6 cellular contexts compared by ENCODE assay signal in genomic region chr14:24243336-24243836, GRCh38. TPM values are rescaled to one million over a fixed set of nuclear protein-coding genes. Genes with fewer than 3 reads are reported as not detected.
DNase-seq lines count a peak whose midpoint lies in the region; ATAC-seq and TF ChIP-seq lines count a peak whose summit lies in the region.

No MANE protein-coding gene starts in this region.

- peak overlapping the region; percentile 92 for H3K27ac ChIP-seq in PC-3 (ENCODE audit: low read length)
- peak overlapping the region; percentile 89 to 99 (median 94) for H3K27ac ChIP-seq in gastroesophageal sphincter
- peak overlapping the region; percentile 100 for H3K27ac ChIP-seq in suprapubic skin

- H4K20me1 ChIP-seq in PC-3 (ENCODE audit: low read length): 0 out of 2 replicates have a peak, but pooled peaks cover 3% of the 10 kb centered on the region

- 36 to 48% methylated on average over 2 to 9 of the region's 10 CpGs for WGBS in gastroesophageal sphincter (ENCODE audit: low coverage in 1 of 2), 2 donors
- WGBS in suprapubic skin: 51% methylated on average over 10 of the region's 10 CpGs

- no peak for TF ChIP-seq EP300 in gastroesophageal sphincter (IDR thresholded peaks at IDR 0.05)
- no peak for TF ChIP-seq EP300 in suprapubic skin (IDR thresholded peaks at IDR 0.05)

- H3K4me3 ChIP-seq in PC-3 (ENCODE audit: low read length): peak overlapping the region; percentile 76
- H3K4me3 ChIP-seq in gastroesophageal sphincter: peak overlapping the region; percentile 53 to 57
- H3K4me3 ChIP-seq in suprapubic skin: peak overlapping the region; percentile 80

- H2AFZ ChIP-seq in PC-3 (ENCODE audit: low read length): peak overlapping the region; percentile 89

- POLR2A ChIA-PET in PC-3 (lab: Charles Lee; ENCODE audit: unreplicated experiment): no interaction called here

- peaks cover 24% of the 10 kb centered on the region; the same call in 1 of the 2 replicates for H3K36me3 ChIP-seq in PC-3 (ENCODE audit: low read depth, low read length)
- H3K36me3 ChIP-seq in gastroesophageal sphincter: peaks cover 0 to 31% of the 10 kb centered on the region in 2 donors
- peaks cover 24% of the 10 kb centered on the region for H3K36me3 ChIP-seq in suprapubic skin

- no peaks in the 10 kb centered on the region for H3K9me3 ChIP-seq in PC-3 (ENCODE audit: low read length)
- H3K9me3 ChIP-seq in gastroesophageal sphincter: no peaks in the 10 kb centered on the region
- H3K9me3 ChIP-seq in suprapubic skin: no peaks in the 10 kb centered on the region

- DNase-seq in GDM1 (lab: John Stamatoyannopoulos, UW): peak; percentile 44
- DNase-seq in PC-3: peak; percentile 21
- no peak for DNase-seq in suprapubic skin (ENCODE audit: low spot score in 2 of 2)
- no peak for DNase-seq in occipital lobe (lab: John Stamatoyannopoulos, UW)
- DNase-seq in KG1 (lab: John Stamatoyannopoulos, UW): no peak

- peak overlapping the region; percentile 88 for H3K9ac ChIP-seq in PC-3 (ENCODE audit: low read length)

- H3K4me1 ChIP-seq in PC-3 (ENCODE audit: insufficient read depth, low read length) (peaks cover 37% of the 10 kb centered on the region), gastroesophageal sphincter (peaks cover 2 to 46% (median 29%) of the 10 kb centered on the region in 3 donors), suprapubic skin (peaks cover 41% of the 10 kb centered on the region)

- no TSS peak for BruUV-seq in PC-3 (replicated peaks; lab: Mats Ljungman, UMichigan)

- H3F3A ChIP-seq in PC-3 (ENCODE audit: low read length, unreplicated experiment): no peaks in the 10 kb centered on the region

- H3K27me3 ChIP-seq in PC-3 (ENCODE audit: low read length) (no peaks in the 10 kb centered on the region), gastroesophageal sphincter (no peaks in the 10 kb centered on the region), suprapubic skin (no peaks in the 10 kb centered on the region)

- H3K79me2 ChIP-seq in PC-3 (ENCODE audit: low read length): peaks cover 26% of the 10 kb centered on the region

- intact Hi-C loops in PC-3 (cut with micrococcal nuclease): loop anchor here (1.0 to 2.0 kb wide), 3 partner anchors 27 to 187 kb away; partner anchors contain the start of gene RABGGTA

- ATAC-seq in PC-3: no peak
- ATAC-seq in gastroesophageal sphincter: no peak

- TF ChIP-seq POLR2A in gastroesophageal sphincter (IDR thresholded peaks at IDR 0.05): no peak
- no peak for TF ChIP-seq POLR2A in suprapubic skin (IDR thresholded peaks at IDR 0.05)

- TF ChIP-seq CTCF in PC-3 (conservative IDR thresholded peaks at IDR 0.05; ENCODE audit: low read depth, low read length): no peak
- no peak for TF ChIP-seq CTCF in gastroesophageal sphincter (IDR thresholded peaks at IDR 0.05)
- no peak for TF ChIP-seq CTCF in suprapubic skin (IDR thresholded peaks at IDR 0.05)

- CTCF ChIA-PET in PC-3 (lab: Charles Lee): interaction anchor here (0.6 to 2.6 kb wide), 2 partner anchors 54 to 64 kb away, joined by 3 to 55 read pairs; partner anchors contain the start of gene CIDEB

- peak overlapping the region; percentile 91 for H3K4me2 ChIP-seq in PC-3 (ENCODE audit: low read length)

- H3K9me2 ChIP-seq in PC-3 (replicated peaks; ENCODE audit: low read length): no peaks in the 10 kb centered on the region

RNA-seq across cellular contexts. Expression of gene TINF2, which starts 1.0 kb away (rescaled TPM):
- 31.7 and 39.8 TPM in 2 replicates for total RNA-seq in PC-3 (2014; rRNA removed)
- total RNA-seq in gastroesophageal sphincter: 10 to 100 TPM; 53.2 to 72.5 (median 70.0) TPM
- total RNA-seq in suprapubic skin: 10 to 100 TPM; 43.0 to 61.0 (median 54.3) TPM
- 45.1 TPM for total RNA-seq in occipital lobe

RNA-seq across cellular contexts. Expression of gene GMPR2, which starts 10.7 kb away (rescaled TPM):
- 51.8 and 56.9 TPM in 2 replicates for total RNA-seq in PC-3 (2014; rRNA removed)
- total RNA-seq in gastroesophageal sphincter: 10 to 100 TPM; 46.0 to 70.5 (median 59.8) TPM
- total RNA-seq in suprapubic skin: 10 to 100 TPM; 25.4 to 49.7 (median 47.8) TPM
- total RNA-seq in occipital lobe: 38.8 TPM

RNA-seq across cellular contexts. Expression of gene NEDD8, which starts 11.2 kb away (rescaled TPM):
- 330 and 337 TPM in 2 replicates for total RNA-seq in PC-3 (2014; rRNA removed)
- 100 to 1,000 TPM; 136 to 193 (median 168) TPM for total RNA-seq in gastroesophageal sphincter
- 100 to 1,000 TPM in 3 of 4 donors, 10 to 100 TPM in 1; 54.7 to 137 (median 104) TPM for total RNA-seq in suprapubic skin
- 51.3 TPM for total RNA-seq in occipital lobe

RNA-seq across cellular contexts. Expression of gene TGM1, which starts 19.6 kb away (rescaled TPM):
- 2.6 and 3.2 TPM in 2 replicates for total RNA-seq in PC-3 (2014; rRNA removed)
- 10 to 100 TPM in 1 of 4 donors, 1 to 10 TPM in 3; 1.3 to 43.3 (median 6.3) TPM for total RNA-seq in gastroesophageal sphincter
- total RNA-seq in suprapubic skin: 100 to 1,000 TPM; 127 to 144 (median 130) TPM
- 0.94 TPM for total RNA-seq in occipital lobe

RNA-seq across cellular contexts. Expression of gene MDP1, which starts 27.5 kb away (rescaled TPM):
- total RNA-seq in PC-3 (2014; rRNA removed): 16.2 and 23.5 TPM in 2 replicates
- 10 to 100 TPM in 3 of 4 donors, 1 to 10 TPM in 1; 6.9 to 17.1 (median 11.4) TPM for total RNA-seq in gastroesophageal sphincter
- total RNA-seq in suprapubic skin: 10 to 100 TPM; 10.9 to 18.2 (median 11.5) TPM
- 15.6 TPM for total RNA-seq in occipital lobe

Comparison
In these comparisons a context has a peak if more than half of its experiments do, and no peak if none do; other contexts are left out.
1. DNase-seq: peak in GDM1 (single experiment) and PC-3 (single experiment); none in suprapubic skin (0 of 2), occipital lobe (single experiment) and KG1 (single experiment).
2. Peak in every context shown above with its lines, with median percentiles within 50 percentile points of each other: H3K27ac ChIP-seq and H3K4me3 ChIP-seq.